Comparison of ENCODE assay signal across 40 cellular contexts in genomic region chr5:77651343-77651742, GRCh38. TPM values are rescaled to one million over a fixed set of nuclear protein-coding genes. Genes with fewer than 3 reads are reported as not detected.
DNase-seq lines count a peak whose midpoint lies in the region; ATAC-seq and TF ChIP-seq lines count a peak whose summit lies in the region.
"Had no signal": no experiment of that assay in that cellular context is flagged by ENCODE, and none has a peak within 500 bp of the region (broad histone marks: within the 10 kb centered on the region; RNA-seq: fewer than 3 reads in every experiment).

No MANE protein-coding gene starts in this region.

- H3K36me3 ChIP-seq in HEK293 (ENCODE audit: control insufficient read depth in 2 of 2, insufficient read depth in 1 of 2, low read length in 2 of 2), result no peaks in the 10 kb centered on the region
- H3K36me3 ChIP-seq in esophagus muscularis mucosa, result no peaks in the 10 kb centered on the region
- H3K36me3 ChIP-seq: BE2C; BLaER1; BLaER1 treated with 17β-estradiol and CSF1 and Interleukin-3, amounts not matched to agents 10 nM and 100 nM had no signal

- H3K27ac ChIP-seq in HEK293 (ENCODE audit: extremely low read depth, low read depth, low read length), result no peak overlapping the region
- no peak overlapping the region for H3K27ac ChIP-seq in esophagus muscularis mucosa (replicated peaks in 1 of 4)
- H3K27ac ChIP-seq: 22Rv1; A549; BLaER1; BLaER1 treated with 17β-estradiol and CSF1 and Interleukin-3, amounts not matched to agents 10 nM and 100 nM; C4-2B had no signal

- H3K4me1 ChIP-seq in HEK293 (ENCODE audit: control insufficient read depth, insufficient read depth, low read length), result no peaks in the 10 kb centered on the region
- H3K4me1 ChIP-seq in esophagus muscularis mucosa, result no peaks in the 10 kb centered on the region
- H3K4me1 ChIP-seq: A549; BE2C; BLaER1; BLaER1 treated with 17β-estradiol and CSF1 and Interleukin-3, amounts not matched to agents 10 nM and 100 nM; Caco-2 had no signal

- H3K9me3 ChIP-seq in HEK293 (ENCODE audit: control insufficient read depth, insufficient read depth, low read depth, low read length) (no peaks in the 10 kb centered on the region), esophagus muscularis mucosa (no peaks in the 10 kb centered on the region)
- H3K9me3 ChIP-seq: A549, BE2C, BLaER1, Caco-2 had no signal

- ATAC-seq in GM21717 (IDR thresholded peaks at IDR 0.05; ENCODE audit: unreplicated experiment), result no peak
- ATAC-seq: A549; CD8-positive, alpha-beta T cell had no signal

- TF ChIP-seq POLR2A in esophagus muscularis mucosa (IDR thresholded peaks at IDR 0.05; ENCODE audit: low read depth), result no peak

- TF ChIP-seq CTCF in HEK293 (tag by site-specific recombination; IDR thresholded peaks at IDR 0.05) (no peak), esophagus muscularis mucosa (IDR thresholded peaks at IDR 0.05) (no peak)

- H3K4me3 ChIP-seq in HEK293 (ENCODE audit: low read depth, low read length), result no peak overlapping the region
- H3K4me3 ChIP-seq in esophagus muscularis mucosa, result no peak overlapping the region
- H3K4me3 ChIP-seq: A549; BLaER1; BLaER1 treated with 17β-estradiol and CSF1 and Interleukin-3, amounts not matched to agents 10 nM and 100 nM had no signal

- peaks cover 0 to 32% (median 3%) of the 10 kb centered on the region in 4 donors for H3K27me3 ChIP-seq in esophagus muscularis mucosa

- in situ Hi-C loops in SK-MEL-5 (cut with HindIII; ENCODE audit: low pct_unique_long_range_greater_than_20kb, low sequenced_read_pairs), result no loop called here

- no peak for TF ChIP-seq RAD21 in Ishikawa (IDR thresholded peaks at IDR 0.05; ENCODE audit: low read depth)

- POLR2A ChIA-PET in HEK293 (lab: Yijun Ruan, JAX), result no interaction called here

- DNase-seq in SK-MEL-5 (ENCODE audit: low read depth, low spot score), result peak; percentile 40
- DNase-seq in esophagus muscularis mucosa (ENCODE audit: extremely low spot score), result peak; percentile 77
- no peak for DNase-seq in NCI-H774 (lab: John Stamatoyannopoulos, UW)
- DNase-seq in HT-29 (ENCODE audit: low spot score), result no peak
- no peak for DNase-seq in HuH-7.5 (ENCODE audit: low spot score)
- DNase-seq: 8988T; ACHN; AML-193; BE2C; C1 segment of cervical spinal cord; Caco-2; Calu3; CD4-positive, alpha-beta memory T cell; CD4-positive, alpha-beta T cell; CD4-positive, CD25-positive, alpha-beta regulatory T cell; CD8-positive, alpha-beta memory T cell; CD8-positive, alpha-beta T cell; COR-L47; DMS 273 treated with DMSO at 0.1 percent for 48 hours; DMS153; DMS53; DMS79; DMS79 treated with DMSO at 0.1 percent for 48 hours; DND-41; EL had no signal

- CTCF ChIA-PET in HEK293 (lab: Yijun Ruan, JAX), result no interaction called here

- intact Hi-C loops in esophagus muscularis mucosa (cut with DNase I), result loop anchor here (5.0 kb wide), 1 partner anchor 191 kb away; no protein-coding TSS in a partner anchor

- WGBS in esophagus muscularis mucosa, result 42% methylated on average over 2 of the region's 2 CpGs

- TF ChIP-seq EP300 in Ishikawa (IDR thresholded peaks at IDR 0.05; ENCODE audit: borderline replicate concordance) (no peak), esophagus muscularis mucosa (IDR thresholded peaks at IDR 0.05) (no peak)

TF ChIP-seq in HEK293, 187 proteins besides CTCF, POLR2A, EP300 and RAD21:
- TF ChIP-seq ZNF529 (tag by site-specific recombination; IDR thresholded peaks at IDR 0.05; ENCODE audit: insufficient replicate concordance) (no peak), ZNF473 (tag by site-specific recombination; IDR thresholded peaks at IDR 0.05) (no peak), ZNF10 (tag by site-specific recombination; IDR thresholded peaks at IDR 0.05) (no peak), ZSCAN4 (tag by site-specific recombination; IDR thresholded peaks at IDR 0.05) (no peak), ZNF785 (tag by site-specific recombination; IDR thresholded peaks at IDR 0.05) (no peak), REST (tag by site-specific recombination; IDR thresholded peaks at IDR 0.05) (peak; percentile 59), ZXDB (tag by site-specific recombination; IDR thresholded peaks at IDR 0.05) (no peak)

TF ChIP-seq in Ishikawa, 13 proteins besides CTCF, POLR2A, EP300 and RAD21:
- TF ChIP-seq REST (IDR thresholded peaks at IDR 0.05; ENCODE audit: low read depth), result 0 out of 2 replicates have a peak, but pooled peaks have one; percentile 22
- TF ChIP-seq TCF12 (IDR thresholded peaks at IDR 0.05; ENCODE audit: low read depth), result no peak

RNA-seq across cellular contexts. Expression of gene OTP, which starts 12.8 kb away (rescaled TPM):
- total RNA-seq in SK-MEL-5 (2014; rRNA removed; shearing (Covaris generic)), result not detected in 2 replicates
- polyA plus RNA-seq in SK-MEL-5 (2015; cell fraction: cytosol; rRNA removed), result not detected in 2 replicates
- polyA plus RNA-seq in SK-MEL-5 (2015; cell fraction: nucleus; rRNA removed), result not detected in 2 replicates
- total RNA-seq in esophagus muscularis mucosa, result not detected
- total RNA-seq in HT-29 (2014; rRNA removed; shearing (Covaris generic)), result not detected in 2 replicates
- total RNA-seq: A172; A673; B cell; CD4-positive, alpha-beta memory T cell; CD4-positive, alpha-beta T cell; CD4-positive, CD25-positive, alpha-beta regulatory T cell; CD8-positive, alpha-beta memory T cell; CD8-positive, alpha-beta T cell; Daoy had no signal
- polyA plus RNA-seq: AG04450; BJ; CD14-positive monocyte; CD4-positive, alpha-beta memory T cell; CD4-positive, CD25-positive, alpha-beta regulatory T cell; CD8-positive, alpha-beta memory T cell had no signal

Comparison
In these comparisons a context has a peak if more than half of its experiments do, and no peak if none do; other contexts are left out.
1. DNase-seq: peak in SK-MEL-5 (single experiment) and esophagus muscularis mucosa (single experiment); none in NCI-H774 (single experiment), HT-29 (single experiment) and HuH-7.5 (single experiment).